In the genomic region with DNA sequence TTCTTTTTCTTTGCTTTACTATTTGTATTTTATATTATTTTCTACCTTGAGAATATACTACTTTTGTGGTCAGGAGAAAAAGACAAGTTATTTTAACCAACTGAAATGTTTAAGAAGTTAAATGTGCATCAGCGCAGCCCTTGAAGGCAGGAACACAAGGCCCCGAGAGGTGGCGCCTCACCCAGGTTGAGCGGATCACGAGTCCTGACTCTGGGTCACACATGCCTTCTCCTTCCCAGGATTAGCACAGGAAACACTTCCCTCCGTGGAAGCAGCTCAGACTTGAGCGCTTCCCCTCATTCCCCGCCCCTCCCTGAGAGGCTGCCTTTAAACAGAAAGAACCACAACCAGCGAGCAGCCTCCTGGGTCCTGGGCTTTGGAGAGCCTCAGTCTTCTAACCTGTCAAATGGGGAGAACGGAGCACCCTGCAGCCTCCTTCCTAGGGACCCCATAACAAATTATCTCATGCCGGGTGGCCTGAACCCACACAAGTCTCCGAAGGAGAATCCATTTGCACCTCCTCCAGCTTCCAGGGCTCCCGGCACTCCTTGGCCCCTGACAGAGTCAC, we compare ENCODE assay signal across 19 cellular contexts.
DNase-seq lines count a peak whose midpoint lies in the region; ATAC-seq, FAIRE-seq and TF ChIP-seq lines count a peak whose summit lies in the region.
"Had no signal": no experiment of that assay in that cellular context is flagged by ENCODE, and none has a peak within 500 bp of the region (broad histone marks: within the 10 kb centered on the region; RNA-seq: fewer than 3 reads in every experiment).

No MANE protein-coding gene starts in this region.

- H3K79me2 ChIP-seq in astrocyte (ENCODE audit: insufficient read depth, low read length) (no peaks in the 10 kb centered on the region), mesendoderm (ENCODE audit: control insufficient read depth, insufficient read depth, low read length) (no peaks in the 10 kb centered on the region)
- H3K79me2 ChIP-seq: parathyroid adenoma had no signal

- FAIRE-seq in astrocyte (lab: Jason Lieb, UNC) = no peak

- no peak overlapping the region for H4K8ac ChIP-seq in mesendoderm (ENCODE audit: low read depth, low read length)

- POLR2A ChIA-PET in activated CD4-positive, alpha-beta memory T cell treated with anti-CD3 and anti-CD28 coated beads for 36 hours (lab: Charles Lee) = no interaction called here
- POLR2A ChIA-PET in activated CD4-positive, alpha-beta memory T cell treated with anti-CD3 and anti-CD28 coated beads, Interleukin-2, amount 10 ng/mL, durations not matched to agents 7 days and 5 days (lab: Charles Lee) = no interaction called here

- DNase-seq in activated CD4-positive, alpha-beta memory T cell treated with anti-CD3 and anti-CD28 coated beads for 36 hours = peak; percentile 28
- DNase-seq in activated CD4-positive, alpha-beta memory T cell treated with anti-CD3 and anti-CD28 coated beads, Interleukin-2, amount 10 ng/mL, durations not matched to agents 7 days and 5 days = no peak
- DNase-seq in HT-29 (ENCODE audit: low spot score) = peak; percentile 24
- no peak for DNase-seq in astrocyte (ENCODE audit: low read depth)
- peak; percentile 46 for DNase-seq in mesendoderm
- no peak for DNase-seq in T1000 (lab: John Stamatoyannopoulos, UW)
- no peak for DNase-seq in COLO668 (lab: John Stamatoyannopoulos, UW; ENCODE audit: unreplicated experiment)
- DNase-seq: activated CD8-positive, alpha-beta memory T cell treated with anti-CD3 and anti-CD28 coated beads for 24 hours; activated naive CD8-positive, alpha-beta T cell treated with anti-CD3 and anti-CD28 coated beads, Interleukin-2, amount 10 ng/mL, durations not matched to agents 7 days and 5 days; dorsolateral prefrontal cortex; glutamatergic neuron; NCI-H1092; NCI-H524 treated with DMSO at 0.1 percent for 48 hours; stimulated activated CD4-positive, alpha-beta T cell treated with anti-CD3 and anti-CD28 coated beads, Interleukin-1b, Interleukin-23, amount 100 ng/mL, for 48 hours had no signal

- WGBS in mesendoderm (ENCODE audit: extremely low coverage, insufficient coverage, low lambda C conversion rate) = no CpG with 5 or more reads among the region's 13 CpGs

- CTCF ChIA-PET in activated CD4-positive, alpha-beta memory T cell treated with anti-CD3 and anti-CD28 coated beads for 36 hours (lab: Charles Lee) = interaction anchor here (0.8 to 1.4 kb wide), 2 partner anchors 80 to 266 kb away, joined by 3 to 4 read pairs; no protein-coding TSS in a partner anchor
- CTCF ChIA-PET in activated CD4-positive, alpha-beta memory T cell treated with anti-CD3 and anti-CD28 coated beads, Interleukin-2, amount 10 ng/mL, durations not matched to agents 7 days and 5 days (lab: Charles Lee) = interaction anchor here (1.5 kb wide), 1 partner anchor 80 kb away, joined by 4 read pairs; no protein-coding TSS in a partner anchor

- no peak overlapping the region for H2AK5ac ChIP-seq in mesendoderm (ENCODE audit: low read length)

- H3K27ac ChIP-seq in astrocyte (ENCODE audit: low read depth, low read length) (no peak overlapping the region), mesendoderm (ENCODE audit: low read depth, low read length) (no peak overlapping the region)
- H3K27ac ChIP-seq: dorsolateral prefrontal cortex, parathyroid adenoma, vagina had no signal

- H3K4me1 ChIP-seq in astrocyte (ENCODE audit: insufficient read depth, low read length) (peaks cover 5% of the 10 kb centered on the region), mesendoderm (ENCODE audit: control insufficient read depth, low read depth, low read length) (no peaks in the 10 kb centered on the region)
- H3K4me1 ChIP-seq: parathyroid adenoma, vagina had no signal

- H3K18ac ChIP-seq in mesendoderm (ENCODE audit: low read length) = no peak overlapping the region

- no peak overlapping the region for H2BK5ac ChIP-seq in mesendoderm (ENCODE audit: low read length)

- no peaks in the 10 kb centered on the region for H3K36me3 Mint-ChIP-seq in activated CD4-positive, alpha-beta memory T cell treated with anti-CD3 and anti-CD28 coated beads for 36 hours
- no peaks in the 10 kb centered on the region for H3K36me3 Mint-ChIP-seq in activated CD4-positive, alpha-beta memory T cell treated with anti-CD3 and anti-CD28 coated beads, Interleukin-2, amount 10 ng/mL, durations not matched to agents 7 days and 5 days (ENCODE audit: low read depth)
- H3K36me3 Mint-ChIP-seq in astrocyte (ENCODE audit: low read depth, unreplicated experiment) = peaks cover 8% of the 10 kb centered on the region
- H3K36me3 Mint-ChIP-seq in activated T-helper 17 cell treated with anti-CD3 and anti-CD28 coated beads, Interleukin-2, amount 50 U/mL, for 72 hours (ENCODE audit: low read depth) = no peaks in the 10 kb centered on the region
- H3K36me3 Mint-ChIP-seq: activated naive CD8-positive, alpha-beta T cell treated with anti-CD3 and anti-CD28 coated beads, Interleukin-2, amount 10 ng/mL, durations not matched to agents 7 days and 5 days; stimulated activated memory B cell treated with anti-CD40 and anti-IgM and Interleukin-4, amounts not matched to agents 10 μg/mL and 1 μg/mL and 100 μg/mL, for 72 hours had no signal

- H3K4ac ChIP-seq in mesendoderm (ENCODE audit: low read depth, low read length) = no peak overlapping the region

- no peaks in the 10 kb centered on the region for H3K9me3 Mint-ChIP-seq in activated CD4-positive, alpha-beta memory T cell treated with anti-CD3 and anti-CD28 coated beads for 36 hours
- peaks cover 3% of the 10 kb centered on the region for H3K9me3 Mint-ChIP-seq in activated CD4-positive, alpha-beta memory T cell treated with anti-CD3 and anti-CD28 coated beads, Interleukin-2, amount 10 ng/mL, durations not matched to agents 7 days and 5 days
- H3K9me3 Mint-ChIP-seq in astrocyte (ENCODE audit: unreplicated experiment) = peaks cover 1% of the 10 kb centered on the region
- H3K9me3 Mint-ChIP-seq in activated T-helper 17 cell treated with anti-CD3 and anti-CD28 coated beads, Interleukin-2, amount 50 U/mL, for 72 hours = peaks cover 9% of the 10 kb centered on the region

- peak; percentile 4 for TF ChIP-seq CTCF in astrocyte (IDR thresholded peaks at IDR 0.05; ENCODE audit: insufficient read depth, low read depth, low read length)

- H3K23ac ChIP-seq in mesendoderm (ENCODE audit: low read length) = no peak overlapping the region

- no peak overlapping the region for H3K4me3 ChIP-seq in astrocyte (ENCODE audit: insufficient read depth, low read depth, low read length)
- H3K4me3 ChIP-seq in mesendoderm (ENCODE audit: low read length) = no peak overlapping the region
- H3K4me3 ChIP-seq: dorsolateral prefrontal cortex, lung, vagina had no signal

- H3K9ac ChIP-seq in astrocyte (ENCODE audit: low read length) (no peak overlapping the region), mesendoderm (ENCODE audit: low read length) (no peak overlapping the region)
- H3K9ac ChIP-seq: parathyroid adenoma had no signal

- no peaks in the 10 kb centered on the region for H3K36me3 ChIP-seq in astrocyte (ENCODE audit: insufficient read depth, low read length)
- no peaks in the 10 kb centered on the region for H3K36me3 ChIP-seq in mesendoderm (ENCODE audit: control insufficient read depth, insufficient read depth, low read length)
- H3K36me3 ChIP-seq: vagina had no signal

- H3K4me3 Mint-ChIP-seq in activated CD4-positive, alpha-beta memory T cell treated with anti-CD3 and anti-CD28 coated beads for 36 hours = no peak overlapping the region
- H3K4me3 Mint-ChIP-seq in activated CD4-positive, alpha-beta memory T cell treated with anti-CD3 and anti-CD28 coated beads, Interleukin-2, amount 10 ng/mL, durations not matched to agents 7 days and 5 days = no peak overlapping the region
- H3K4me3 Mint-ChIP-seq in astrocyte (ENCODE audit: unreplicated experiment) = no peak overlapping the region
- no peak overlapping the region for H3K4me3 Mint-ChIP-seq in activated T-helper 17 cell treated with anti-CD3 and anti-CD28 coated beads, Interleukin-2, amount 50 U/mL, for 72 hours
- H3K4me3 Mint-ChIP-seq: activated naive CD8-positive, alpha-beta T cell treated with anti-CD3 and anti-CD28 coated beads, Interleukin-2, amount 10 ng/mL, durations not matched to agents 7 days and 5 days; stimulated activated memory B cell treated with anti-CD40 and anti-IgM and Interleukin-4, amounts not matched to agents 10 μg/mL and 1 μg/mL and 100 μg/mL, for 72 hours had no signal

- H3K56ac ChIP-seq in mesendoderm (ENCODE audit: low read length) = no peak overlapping the region

- H3K4me1 Mint-ChIP-seq in activated CD4-positive, alpha-beta memory T cell treated with anti-CD3 and anti-CD28 coated beads for 36 hours (ENCODE audit: low read depth) = peaks cover 2% of the 10 kb centered on the region
- no peaks in the 10 kb centered on the region for H3K4me1 Mint-ChIP-seq in activated CD4-positive, alpha-beta memory T cell treated with anti-CD3 and anti-CD28 coated beads, Interleukin-2, amount 10 ng/mL, durations not matched to agents 7 days and 5 days
- no peaks in the 10 kb centered on the region for H3K4me1 Mint-ChIP-seq in astrocyte (ENCODE audit: low read depth, unreplicated experiment)
- H3K4me1 Mint-ChIP-seq in activated T-helper 17 cell treated with anti-CD3 and anti-CD28 coated beads, Interleukin-2, amount 50 U/mL, for 72 hours = peaks cover 7% of the 10 kb centered on the region
- H3K4me1 Mint-ChIP-seq: activated naive CD8-positive, alpha-beta T cell treated with anti-CD3 and anti-CD28 coated beads, Interleukin-2, amount 10 ng/mL, durations not matched to agents 7 days and 5 days; stimulated activated memory B cell treated with anti-CD40 and anti-IgM and Interleukin-4, amounts not matched to agents 10 μg/mL and 1 μg/mL and 100 μg/mL, for 72 hours had no signal

- H4K20me1 ChIP-seq in astrocyte (ENCODE audit: insufficient read depth, low read length) = peaks cover 3% of the 10 kb centered on the region

- H2BK120ac ChIP-seq in mesendoderm (ENCODE audit: low read depth, low read length) = no peak overlapping the region

- no peak overlapping the region for H4K5ac ChIP-seq in mesendoderm (ENCODE audit: low read length)

- no peak overlapping the region for H3K27ac Mint-ChIP-seq in activated CD4-positive, alpha-beta memory T cell treated with anti-CD3 and anti-CD28 coated beads for 36 hours
- no peak overlapping the region for H3K27ac Mint-ChIP-seq in activated CD4-positive, alpha-beta memory T cell treated with anti-CD3 and anti-CD28 coated beads, Interleukin-2, amount 10 ng/mL, durations not matched to agents 7 days and 5 days
- H3K27ac Mint-ChIP-seq in astrocyte (ENCODE audit: unreplicated experiment) = no peak overlapping the region
- H3K27ac Mint-ChIP-seq in activated T-helper 17 cell treated with anti-CD3 and anti-CD28 coated beads, Interleukin-2, amount 50 U/mL, for 72 hours = no peak overlapping the region
- H3K27ac Mint-ChIP-seq: activated naive CD8-positive, alpha-beta T cell treated with anti-CD3 and anti-CD28 coated beads, Interleukin-2, amount 10 ng/mL, durations not matched to agents 7 days and 5 days; stimulated activated memory B cell treated with anti-CD40 and anti-IgM and Interleukin-4, amounts not matched to agents 10 μg/mL and 1 μg/mL and 100 μg/mL, for 72 hours had no signal

- H3K4me2 ChIP-seq in astrocyte (ENCODE audit: low read length) (no peak overlapping the region), mesendoderm (ENCODE audit: low read length) (no peak overlapping the region)

- H2AFZ ChIP-seq in astrocyte (ENCODE audit: low read depth, low read length) = no peak overlapping the region
- H2AFZ ChIP-seq: parathyroid adenoma had no signal

- H3K27me3 ChIP-seq in astrocyte (ENCODE audit: insufficient read depth, low read length) (peaks cover 5% of the 10 kb centered on the region), mesendoderm (ENCODE audit: insufficient read depth, low read length, poor library complexity) (no peaks in the 10 kb centered on the region)
- H3K27me3 ChIP-seq: vagina had no signal

- ATAC-seq in activated T-helper 17 cell treated with anti-CD3 and anti-CD28 coated beads, Interleukin-2, amount 50 U/mL, for 72 hours (replicated peaks) = no peak
- ATAC-seq: stimulated activated memory B cell treated with anti-CD40 and anti-IgM and Interleukin-4, amounts not matched to agents 10 μg/mL and 1 μg/mL and 100 μg/mL, for 72 hours had no signal

- intact Hi-C loops in activated CD4-positive, alpha-beta memory T cell treated with anti-CD3 and anti-CD28 coated beads for 36 hours (cut with micrococcal nuclease) = loop anchor here (2.0 kb wide), 1 partner anchor 81 kb away; no protein-coding TSS in a partner anchor

- H3K27me3 Mint-ChIP-seq in activated CD4-positive, alpha-beta memory T cell treated with anti-CD3 and anti-CD28 coated beads for 36 hours = peaks cover 3% of the 10 kb centered on the region
- peaks cover 8% of the 10 kb centered on the region for H3K27me3 Mint-ChIP-seq in activated CD4-positive, alpha-beta memory T cell treated with anti-CD3 and anti-CD28 coated beads, Interleukin-2, amount 10 ng/mL, durations not matched to agents 7 days and 5 days
- peaks cover 38% of the 10 kb centered on the region for H3K27me3 Mint-ChIP-seq in astrocyte (ENCODE audit: low read depth, unreplicated experiment)
- H3K27me3 Mint-ChIP-seq in activated T-helper 17 cell treated with anti-CD3 and anti-CD28 coated beads, Interleukin-2, amount 50 U/mL, for 72 hours = peaks cover 19% of the 10 kb centered on the region

- H3K79me1 ChIP-seq in mesendoderm (ENCODE audit: low read length) = no peaks in the 10 kb centered on the region

- H3K9me3 ChIP-seq in astrocyte (ENCODE audit: insufficient read depth, low read depth, low read length) = no peaks in the 10 kb centered on the region
- H3K9me3 ChIP-seq: vagina had no signal

- H2BK15ac ChIP-seq in mesendoderm (replicated peaks; ENCODE audit: low read depth) = no peak overlapping the region

Comparison
In these comparisons a context has a peak if more than half of its experiments do, and no peak if none do; other contexts are left out.
1. DNase-seq: peak in activated CD4-positive, alpha-beta memory T cell treated with anti-CD3 and anti-CD28 coated beads for 36 hours (single experiment), HT-29 (single experiment) and mesendoderm (single experiment); none in activated CD4-positive, alpha-beta memory T cell treated with anti-CD3 and anti-CD28 coated beads, Interleukin-2, amount 10 ng/mL, durations not matched to agents 7 days and 5 days (single experiment), astrocyte (single experiment), T1000 (single experiment) and COLO668 (single experiment).